ENCODE assay signal across 27 cellular contexts in the genomic region with DNA sequence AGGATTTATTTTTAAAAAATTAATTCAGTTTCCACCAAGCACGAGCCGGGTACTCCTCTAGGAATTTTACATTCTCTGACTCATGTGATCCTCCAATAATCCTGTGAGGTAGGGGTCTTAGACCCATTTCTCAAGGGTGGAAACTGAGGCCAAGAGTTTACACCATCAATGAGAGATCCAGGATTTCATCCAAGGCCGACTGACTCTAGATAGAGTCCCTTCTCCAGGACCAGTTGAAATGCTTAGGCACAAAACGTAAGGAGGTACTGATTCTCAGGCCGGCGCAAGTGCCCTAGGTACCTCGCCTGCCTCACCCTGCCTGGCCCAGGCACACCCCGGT.
"Had no signal": no experiment of that assay in that cellular context is flagged by ENCODE, and none has a peak within 500 bp of the region (broad histone marks: within the 10 kb centered on the region; RNA-seq: fewer than 3 reads in every experiment).

No MANE protein-coding gene starts in this region.

- H3K27ac ChIP-seq: cardiac muscle cell, Peyer's patch had no signal

- H3K36me3 ChIP-seq: cardiac muscle cell, Peyer's patch had no signal

- H3K4me3 ChIP-seq: cardiac muscle cell, Peyer's patch had no signal

- H3K9me3 ChIP-seq: Peyer's patch had no signal

- H3K27me3 ChIP-seq: cardiac muscle cell, Peyer's patch had no signal

- H3K4me3 Mint-ChIP-seq: activated CD4-positive, alpha-beta memory T cell treated with anti-CD3 and anti-CD28 coated beads for 36 hours; activated CD4-positive, alpha-beta T cell treated with anti-CD3 and anti-CD28 coated beads, Interleukin-2, amount 10 ng/mL, durations not matched to agents 7 days and 5 days; activated naive CD4-positive, alpha-beta T cell treated with anti-CD3 and anti-CD28 coated beads for 36 hours; activated naive CD8-positive, alpha-beta T cell; activated T-cell treated with anti-CD3 and anti-CD28 coated beads, Interleukin-2, amount 50 U/mL, for 72 hours; brain had no signal

- ATAC-seq: activated T-cell treated with anti-CD3 and anti-CD28 coated beads, Interleukin-2, amount 50 U/mL, for 72 hours had no signal

- DNase-seq: activated CD4-positive, alpha-beta memory T cell treated with anti-CD3 and anti-CD28 coated beads for 36 hours; activated CD4-positive, alpha-beta T cell treated with anti-CD3 and anti-CD28 coated beads, Interleukin-2, amount 10 ng/mL, durations not matched to agents 7 days and 5 days; activated CD4-positive, CD25-positive, alpha-beta regulatory T cell; activated CD8-positive, alpha-beta memory T cell treated with anti-CD3 and anti-CD28 coated beads, Interleukin-2, amount 50 U/mL, for 4 hours; activated effector memory CD4-positive, alpha-beta T cell treated with Interleukin-2 at 50 U/mL for 16 hours; activated naive CD4-positive, alpha-beta T cell treated with anti-CD3 and anti-CD28 coated beads for 36 hours; activated T-cell treated with anti-CD3 and anti-CD28 coated beads, Interleukin-2, amount 50 U/mL, for 72 hours; amygdala; Karpas-422; NCI-H1105 treated with DMSO at 0.1 percent for 48 hours; NCI-H1436 treated with DMSO at 0.1 percent for 48 hours; NCI-H187; NCI-H2081 treated with DMSO at 0.1 percent for 48 hours; NCI-H2171; NCI-H2227 treated with DMSO at 0.1 percent for 48 hours; NCI-H510A; NCI-H526 treated with DMSO at 0.1 percent for 48 hours; OCI-M1; SHP77 treated with DMSO at 0.1 percent for 48 hours; T-helper 2 cell; T1000 had no signal

- H3K27me3 Mint-ChIP-seq: activated CD4-positive, alpha-beta memory T cell treated with anti-CD3 and anti-CD28 coated beads for 36 hours; activated naive CD8-positive, alpha-beta T cell had no signal

- H3K27ac Mint-ChIP-seq: activated CD4-positive, alpha-beta memory T cell treated with anti-CD3 and anti-CD28 coated beads for 36 hours; activated CD4-positive, alpha-beta T cell treated with anti-CD3 and anti-CD28 coated beads, Interleukin-2, amount 10 ng/mL, durations not matched to agents 7 days and 5 days; activated naive CD4-positive, alpha-beta T cell treated with anti-CD3 and anti-CD28 coated beads for 36 hours; activated naive CD8-positive, alpha-beta T cell; activated T-cell treated with anti-CD3 and anti-CD28 coated beads, Interleukin-2, amount 50 U/mL, for 72 hours had no signal

- H3K36me3 Mint-ChIP-seq: activated CD4-positive, alpha-beta memory T cell treated with anti-CD3 and anti-CD28 coated beads for 36 hours; activated naive CD8-positive, alpha-beta T cell; brain had no signal

- FAIRE-seq: astrocyte, TTC549 had no signal

- H3K9me3 Mint-ChIP-seq: activated CD4-positive, alpha-beta memory T cell treated with anti-CD3 and anti-CD28 coated beads for 36 hours; activated CD4-positive, alpha-beta T cell treated with anti-CD3 and anti-CD28 coated beads, Interleukin-2, amount 10 ng/mL, durations not matched to agents 7 days and 5 days; activated naive CD4-positive, alpha-beta T cell treated with anti-CD3 and anti-CD28 coated beads for 36 hours; activated T-cell treated with anti-CD3 and anti-CD28 coated beads, Interleukin-2, amount 50 U/mL, for 72 hours had no signal
